Comparison of ENCODE assay signal across 1 cellular context in genomic region chr2:216108967-216109921, GRCh38.
TF ChIP-seq lines count a peak whose summit lies in the region.

TSS of gene XRCC5 (plus strand) at chr2:216109348. CDS start at chr2:216109437, 89 bp downstream.

TF ChIP-seq in K562, 482 proteins besides CTCF, POLR2A, EP300 and RAD21 (continued from another document and continues in another):
- TF ChIP-seq ZNF512 (tag; IDR thresholded peaks at IDR 0.05) (peak; percentile 37), RB1 (IDR thresholded peaks at IDR 0.05; ENCODE audit: low read depth) (peak; percentile 46; the same call in 1 of the 2 replicates), ZNF79 (CRISPR knock-in tag; IDR thresholded peaks at IDR 0.05; ENCODE audit: low read depth) (no peak), ATF7 (IDR thresholded peaks at IDR 0.05) (peak; percentile 67; the same call in 1 of the 2 replicates), KLF1 (tag; IDR thresholded peaks at IDR 0.05) (0 out of 2 replicates have a peak, but pooled peaks have one; percentile 31), THRAP3 (IDR thresholded peaks at IDR 0.05; ENCODE audit: borderline replicate concordance) (no peak), SP1 (CRISPR knock-in tag; IDR thresholded peaks at IDR 0.05) (peak; percentile 78), ETV5 (CRISPR knock-in tag; IDR thresholded peaks at IDR 0.05; ENCODE audit: low read depth) (peak; percentile 95), BRD9 (IDR thresholded peaks at IDR 0.05; ENCODE audit: low read depth, partially characterized antibody) (no peak), NBN (IDR thresholded peaks at IDR 0.05; ENCODE audit: low read depth) (no peak), CREM (IDR thresholded peaks at IDR 0.05; ENCODE audit: low read depth) (peak; percentile 49; the same call in 1 of the 2 replicates), GABPA (tag; conservative IDR thresholded peaks at IDR 0.05; ENCODE audit: low read depth) (peak; percentile 94), RFX5 (IDR thresholded peaks at IDR 0.05; ENCODE audit: low read depth, low read length) (no peak), POU5F1 (IDR thresholded peaks at IDR 0.05; ENCODE audit: borderline replicate concordance, low read depth, low read length, partially characterized antibody) (peak; percentile 83), ELF1 (tag; IDR thresholded peaks at IDR 0.05) (peak; percentile 91), LCOR (CRISPR knock-in tag; IDR thresholded peaks at IDR 0.05) (peak; percentile 48; the same call in 1 of the 2 replicates), JUN (IDR thresholded peaks at IDR 0.05; ENCODE audit: borderline replicate concordance, low read depth, low read length) (0 out of 2 replicates have a peak, but pooled peaks have one; percentile 9), JUN (CRISPR knock-in tag; IDR thresholded peaks at IDR 0.05; ENCODE audit: borderline replicate concordance) (no peak), CLOCK (CRISPR knock-in tag; IDR thresholded peaks at IDR 0.05; ENCODE audit: borderline replicate concordance) (no peak), HDAC3 (IDR thresholded peaks at IDR 0.05; ENCODE audit: borderline replicate concordance, partially characterized antibody) (peak; percentile 93), CEBPG (CRISPR knock-in tag; IDR thresholded peaks at IDR 0.05) (peak; percentile 90), CEBPG (tag; conservative IDR thresholded peaks at IDR 0.05 in 1 of 2, IDR thresholded peaks at IDR 0.05 in 1 of 2) (peak; percentile 83 to 85), FOXK2 (conservative IDR thresholded peaks at IDR 0.05 in 1 of 2, IDR thresholded peaks at IDR 0.05 in 1 of 2; ENCODE audit: low read depth in 2 of 2) (peak; percentile 40 to 74; a peak in 3 of 4 replicates), SNIP1 (IDR thresholded peaks at IDR 0.05; ENCODE audit: low read depth) (no peak), HNRNPH1 (optimal IDR thresholded peaks at IDR 0.05; ENCODE audit: low read depth, low read length) (no peak), TBP (optimal IDR thresholded peaks at IDR 0.05; ENCODE audit: low read depth, low read length) (peak; percentile 73), MCM5 (IDR thresholded peaks at IDR 0.05; ENCODE audit: low read depth) (no peak), TAF15 (IDR thresholded peaks at IDR 0.05; ENCODE audit: low read depth, low read length) (peak; percentile 94; the same call in 1 of the 2 replicates), E2F4 (CRISPR knock-in tag; IDR thresholded peaks at IDR 0.05; ENCODE audit: low read depth) (peak; percentile 55; the same call in 1 of the 2 replicates), PRMT5 (CRISPR knock-in tag; IDR thresholded peaks at IDR 0.05) (no peak), HBP1 (CRISPR knock-in tag; IDR thresholded peaks at IDR 0.05) (peak; percentile 21; the same call in 1 of the 2 replicates)
- TF ChIP-seq, protein P1, sequence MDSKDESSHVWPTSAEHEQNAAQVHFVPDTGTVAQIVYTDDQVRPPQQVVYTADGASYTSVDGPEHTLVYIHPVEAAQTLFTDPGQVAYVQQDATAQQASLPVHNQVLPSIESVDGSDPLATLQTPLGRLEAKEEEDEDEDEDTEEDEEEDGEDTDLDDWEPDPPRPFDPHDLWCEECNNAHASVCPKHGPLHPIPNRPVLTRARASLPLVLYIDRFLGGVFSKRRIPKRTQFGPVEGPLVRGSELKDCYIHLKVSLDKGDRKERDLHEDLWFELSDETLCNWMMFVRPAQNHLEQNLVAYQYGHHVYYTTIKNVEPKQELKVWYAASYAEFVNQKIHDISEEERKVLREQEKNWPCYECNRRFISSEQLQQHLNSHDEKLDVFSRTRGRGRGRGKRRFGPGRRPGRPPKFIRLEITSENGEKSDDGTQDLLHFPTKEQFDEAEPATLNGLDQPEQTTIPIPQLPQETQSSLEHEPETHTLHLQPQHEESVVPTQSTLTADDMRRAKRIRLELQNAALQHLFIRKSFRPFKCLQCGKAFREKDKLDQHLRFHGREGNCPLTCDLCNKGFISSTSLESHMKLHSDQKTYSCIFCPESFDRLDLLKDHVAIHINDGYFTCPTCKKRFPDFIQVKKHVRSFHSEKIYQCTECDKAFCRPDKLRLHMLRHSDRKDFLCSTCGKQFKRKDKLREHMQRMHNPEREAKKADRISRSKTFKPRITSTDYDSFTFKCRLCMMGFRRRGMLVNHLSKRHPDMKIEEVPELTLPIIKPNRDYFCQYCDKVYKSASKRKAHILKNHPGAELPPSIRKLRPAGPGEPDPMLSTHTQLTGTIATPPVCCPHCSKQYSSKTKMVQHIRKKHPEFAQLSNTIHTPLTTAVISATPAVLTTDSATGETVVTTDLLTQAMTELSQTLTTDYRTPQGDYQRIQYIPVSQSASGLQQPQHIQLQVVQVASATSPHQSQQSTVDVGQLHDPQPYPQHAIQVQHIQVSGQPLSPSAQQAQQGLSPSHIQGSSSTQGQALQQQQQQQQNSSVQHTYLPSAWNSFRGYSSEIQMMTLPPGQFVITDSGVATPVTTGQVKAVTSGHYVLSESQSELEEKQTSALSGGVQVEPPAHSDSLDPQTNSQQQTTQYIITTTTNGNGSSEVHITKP (IDR thresholded peaks at IDR 0.05; ENCODE audit: partially characterized antibody), result peak; percentile 32
- TF ChIP-seq, protein P2, sequence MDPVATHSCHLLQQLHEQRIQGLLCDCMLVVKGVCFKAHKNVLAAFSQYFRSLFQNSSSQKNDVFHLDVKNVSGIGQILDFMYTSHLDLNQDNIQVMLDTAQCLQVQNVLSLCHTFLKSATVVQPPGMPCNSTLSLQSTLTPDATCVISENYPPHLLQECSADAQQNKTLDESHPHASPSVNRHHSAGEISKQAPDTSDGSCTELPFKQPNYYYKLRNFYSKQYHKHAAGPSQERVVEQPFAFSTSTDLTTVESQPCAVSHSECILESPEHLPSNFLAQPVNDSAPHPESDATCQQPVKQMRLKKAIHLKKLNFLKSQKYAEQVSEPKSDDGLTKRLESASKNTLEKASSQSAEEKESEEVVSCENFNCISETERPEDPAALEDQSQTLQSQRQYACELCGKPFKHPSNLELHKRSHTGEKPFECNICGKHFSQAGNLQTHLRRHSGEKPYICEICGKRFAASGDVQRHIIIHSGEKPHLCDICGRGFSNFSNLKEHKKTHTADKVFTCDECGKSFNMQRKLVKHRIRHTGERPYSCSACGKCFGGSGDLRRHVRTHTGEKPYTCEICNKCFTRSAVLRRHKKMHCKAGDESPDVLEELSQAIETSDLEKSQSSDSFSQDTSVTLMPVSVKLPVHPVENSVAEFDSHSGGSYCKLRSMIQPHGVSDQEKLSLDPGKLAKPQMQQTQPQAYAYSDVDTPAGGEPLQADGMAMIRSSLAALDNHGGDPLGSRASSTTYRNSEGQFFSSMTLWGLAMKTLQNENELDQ (CRISPR knock-in tag; IDR thresholded peaks at IDR 0.05; ENCODE audit: borderline replicate concordance), result no peak
- TF ChIP-seq, protein P3, sequence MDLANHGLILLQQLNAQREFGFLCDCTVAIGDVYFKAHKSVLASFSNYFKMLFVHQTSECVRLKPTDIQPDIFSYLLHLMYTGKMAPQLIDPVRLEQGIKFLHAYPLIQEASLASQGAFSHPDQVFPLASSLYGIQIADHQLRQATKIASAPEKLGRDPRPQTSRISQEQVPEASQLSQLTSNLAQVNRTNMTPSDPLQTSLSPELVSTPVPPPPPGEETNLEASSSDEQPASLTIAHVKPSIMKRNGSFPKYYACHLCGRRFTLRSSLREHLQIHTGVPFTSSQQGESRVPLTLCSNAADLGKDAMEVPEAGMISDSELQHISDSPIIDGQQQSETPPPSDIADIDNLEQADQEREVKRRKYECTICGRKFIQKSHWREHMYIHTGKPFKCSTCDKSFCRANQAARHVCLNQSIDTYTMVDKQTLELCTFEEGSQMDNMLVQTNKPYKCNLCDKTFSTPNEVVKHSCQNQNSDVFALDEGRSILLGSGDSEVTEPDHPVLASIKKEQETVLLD (IDR thresholded peaks at IDR 0.05), result peak; percentile 99
- TF ChIP-seq, protein P4, sequence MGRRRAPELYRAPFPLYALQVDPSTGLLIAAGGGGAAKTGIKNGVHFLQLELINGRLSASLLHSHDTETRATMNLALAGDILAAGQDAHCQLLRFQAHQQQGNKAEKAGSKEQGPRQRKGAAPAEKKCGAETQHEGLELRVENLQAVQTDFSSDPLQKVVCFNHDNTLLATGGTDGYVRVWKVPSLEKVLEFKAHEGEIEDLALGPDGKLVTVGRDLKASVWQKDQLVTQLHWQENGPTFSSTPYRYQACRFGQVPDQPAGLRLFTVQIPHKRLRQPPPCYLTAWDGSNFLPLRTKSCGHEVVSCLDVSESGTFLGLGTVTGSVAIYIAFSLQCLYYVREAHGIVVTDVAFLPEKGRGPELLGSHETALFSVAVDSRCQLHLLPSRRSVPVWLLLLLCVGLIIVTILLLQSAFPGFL (CRISPR knock-in tag; IDR thresholded peaks at IDR 0.05), result no peak
- TF ChIP-seq, protein P5, sequence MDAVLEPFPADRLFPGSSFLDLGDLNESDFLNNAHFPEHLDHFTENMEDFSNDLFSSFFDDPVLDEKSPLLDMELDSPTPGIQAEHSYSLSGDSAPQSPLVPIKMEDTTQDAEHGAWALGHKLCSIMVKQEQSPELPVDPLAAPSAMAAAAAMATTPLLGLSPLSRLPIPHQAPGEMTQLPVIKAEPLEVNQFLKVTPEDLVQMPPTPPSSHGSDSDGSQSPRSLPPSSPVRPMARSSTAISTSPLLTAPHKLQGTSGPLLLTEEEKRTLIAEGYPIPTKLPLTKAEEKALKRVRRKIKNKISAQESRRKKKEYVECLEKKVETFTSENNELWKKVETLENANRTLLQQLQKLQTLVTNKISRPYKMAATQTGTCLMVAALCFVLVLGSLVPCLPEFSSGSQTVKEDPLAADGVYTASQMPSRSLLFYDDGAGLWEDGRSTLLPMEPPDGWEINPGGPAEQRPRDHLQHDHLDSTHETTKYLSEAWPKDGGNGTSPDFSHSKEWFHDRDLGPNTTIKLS (IDR thresholded peaks at IDR 0.05; ENCODE audit: borderline replicate concordance, low read depth), result peak; percentile 32; the same call in 1 of the 2 replicates
- TF ChIP-seq, protein P6, sequence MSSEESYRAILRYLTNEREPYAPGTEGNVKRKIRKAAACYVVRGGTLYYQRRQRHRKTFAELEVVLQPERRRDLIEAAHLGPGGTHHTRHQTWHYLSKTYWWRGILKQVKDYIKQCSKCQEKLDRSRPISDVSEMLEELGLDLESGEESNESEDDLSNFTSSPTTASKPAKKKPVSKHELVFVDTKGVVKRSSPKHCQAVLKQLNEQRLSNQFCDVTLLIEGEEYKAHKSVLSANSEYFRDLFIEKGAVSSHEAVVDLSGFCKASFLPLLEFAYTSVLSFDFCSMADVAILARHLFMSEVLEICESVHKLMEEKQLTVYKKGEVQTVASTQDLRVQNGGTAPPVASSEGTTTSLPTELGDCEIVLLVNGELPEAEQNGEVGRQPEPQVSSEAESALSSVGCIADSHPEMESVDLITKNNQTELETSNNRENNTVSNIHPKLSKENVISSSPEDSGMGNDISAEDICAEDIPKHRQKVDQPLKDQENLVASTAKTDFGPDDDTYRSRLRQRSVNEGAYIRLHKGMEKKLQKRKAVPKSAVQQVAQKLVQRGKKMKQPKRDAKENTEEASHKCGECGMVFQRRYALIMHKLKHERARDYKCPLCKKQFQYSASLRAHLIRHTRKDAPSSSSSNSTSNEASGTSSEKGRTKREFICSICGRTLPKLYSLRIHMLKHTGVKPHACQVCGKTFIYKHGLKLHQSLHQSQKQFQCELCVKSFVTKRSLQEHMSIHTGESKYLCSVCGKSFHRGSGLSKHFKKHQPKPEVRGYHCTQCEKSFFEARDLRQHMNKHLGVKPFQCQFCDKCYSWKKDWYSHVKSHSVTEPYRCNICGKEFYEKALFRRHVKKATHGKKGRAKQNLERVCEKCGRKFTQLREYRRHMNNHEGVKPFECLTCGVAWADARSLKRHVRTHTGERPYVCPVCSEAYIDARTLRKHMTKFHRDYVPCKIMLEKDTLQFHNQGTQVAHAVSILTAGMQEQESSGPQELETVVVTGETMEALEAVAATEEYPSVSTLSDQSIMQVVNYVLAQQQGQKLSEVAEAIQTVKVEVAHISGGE (CRISPR knock-in tag; IDR thresholded peaks at IDR 0.05), result peak; percentile 72 to 95 (median 86); a peak in 5 of 6 replicates
